In genomic region chr1:110195196-110195595, GRCh38 we compare ENCODE assay signal across 41 cellular contexts. TPM values are rescaled to one million over a fixed set of nuclear protein-coding genes. Genes with fewer than 3 reads are reported as not detected.
"Had no signal": no experiment of that assay in that cellular context is flagged by ENCODE, and none has a peak within 500 bp of the region (broad histone marks: within the 10 kb centered on the region; RNA-seq: fewer than 3 reads in every experiment).

No MANE protein-coding gene starts in this region.

- H3K36me3 Mint-ChIP-seq: activated naive CD4-positive, alpha-beta T cell treated with anti-CD3 and anti-CD28 coated beads, Interleukin-2, amount 10 ng/mL, durations not matched to agents 7 days and 5 days; activated naive CD4-positive, alpha-beta T cell treated with anti-CD3 and anti-CD28 coated beads, Interleukin-2, amount 50 U/mL, for 24 hours; activated naive CD4-positive, alpha-beta T cell treated with anti-CD3 and anti-CD28 coated beads, Interleukin-2, amount 50 U/mL, for 72 hours; activated naive CD8-positive, alpha-beta T cell; activated naive CD8-positive, alpha-beta T cell treated with anti-CD3 and anti-CD28 coated beads for 36 hours; activated naive CD8-positive, alpha-beta T cell treated with anti-CD3 and anti-CD28 coated beads, Interleukin-2, amount 10 ng/mL, durations not matched to agents 7 days and 5 days; brain had no signal

- H3K9me3 ChIP-seq: adrenal gland, ascending aorta, body of pancreas, breast epithelium had no signal

- H3K4me3 Mint-ChIP-seq: activated naive CD4-positive, alpha-beta T cell treated with anti-CD3 and anti-CD28 coated beads for 36 hours; activated naive CD4-positive, alpha-beta T cell treated with anti-CD3 and anti-CD28 coated beads, Interleukin-2, amount 10 ng/mL, durations not matched to agents 7 days and 5 days; activated naive CD4-positive, alpha-beta T cell treated with anti-CD3 and anti-CD28 coated beads, Interleukin-2, amount 50 U/mL, for 24 hours; activated naive CD8-positive, alpha-beta T cell; activated naive CD8-positive, alpha-beta T cell treated with anti-CD3 and anti-CD28 coated beads for 36 hours; activated naive CD8-positive, alpha-beta T cell treated with anti-CD3 and anti-CD28 coated beads, Interleukin-2, amount 10 ng/mL, durations not matched to agents 7 days and 5 days; activated naive CD8-positive, alpha-beta T cell treated with anti-CD3 and anti-CD28 coated beads, Interleukin-2, amount 50 U/mL, for 24 hours; activated T-cell treated with anti-CD3 and anti-CD28 coated beads, Interleukin-2, amount 50 U/mL, for 24 hours; activated T-cell treated with anti-CD3 and anti-CD28 coated beads, Interleukin-2, amount 50 U/mL, for 4 hours; activated T-cell treated with anti-CD3 and anti-CD28 coated beads, Interleukin-2, amount 50 U/mL, for 72 hours; activated T-helper 1 cell treated with anti-CD3 and anti-CD28 coated beads, Interleukin-12 subunit alpha, Interleukin-12 subunit beta, Interleukin-2, Interleukin-4 antibody, amounts not matched to agents 30 ng/mL and 10 ng/mL and 1 ng/mL, durations not matched to agents 14 hours and 24 hours and 36 hours; activated T-helper 17 cell treated with anti-CD3 and anti-CD28 coated beads, Interleukin-2, amount 50 U/mL, for 72 hours; brain; central memory CD8-positive, alpha-beta T cell had no signal

- H3K4me1 Mint-ChIP-seq: activated naive CD4-positive, alpha-beta T cell treated with anti-CD3 and anti-CD28 coated beads, Interleukin-2, amount 10 ng/mL, durations not matched to agents 7 days and 5 days; activated naive CD4-positive, alpha-beta T cell treated with anti-CD3 and anti-CD28 coated beads, Interleukin-2, amount 50 U/mL, for 24 hours had no signal

- H3K9me3 Mint-ChIP-seq: activated naive CD4-positive, alpha-beta T cell treated with anti-CD3 and anti-CD28 coated beads for 36 hours; activated naive CD4-positive, alpha-beta T cell treated with anti-CD3 and anti-CD28 coated beads, Interleukin-2, amount 10 ng/mL, durations not matched to agents 7 days and 5 days; activated naive CD4-positive, alpha-beta T cell treated with anti-CD3 and anti-CD28 coated beads, Interleukin-2, amount 50 U/mL, for 24 hours; activated naive CD4-positive, alpha-beta T cell treated with anti-CD3 and anti-CD28 coated beads, Interleukin-2, amount 50 U/mL, for 72 hours; activated naive CD8-positive, alpha-beta T cell treated with anti-CD3 and anti-CD28 coated beads for 36 hours; activated naive CD8-positive, alpha-beta T cell treated with anti-CD3 and anti-CD28 coated beads, Interleukin-2, amount 10 ng/mL, durations not matched to agents 7 days and 5 days; activated naive CD8-positive, alpha-beta T cell treated with anti-CD3 and anti-CD28 coated beads, Interleukin-2, amount 50 U/mL, for 24 hours; activated T-cell treated with anti-CD3 and anti-CD28 coated beads, Interleukin-2, amount 50 U/mL, for 24 hours; activated T-cell treated with anti-CD3 and anti-CD28 coated beads, Interleukin-2, amount 50 U/mL, for 4 hours; activated T-cell treated with anti-CD3 and anti-CD28 coated beads, Interleukin-2, amount 50 U/mL, for 72 hours; activated T-helper 1 cell treated with anti-CD3 and anti-CD28 coated beads, Interleukin-12 subunit alpha, Interleukin-12 subunit beta, Interleukin-2, Interleukin-4 antibody, amounts not matched to agents 30 ng/mL and 10 ng/mL and 1 ng/mL, durations not matched to agents 14 hours and 24 hours and 36 hours; activated T-helper 17 cell treated with anti-CD3 and anti-CD28 coated beads, Interleukin-2, amount 50 U/mL, for 72 hours; activated T-helper 2 cell treated with anti-CD3 and anti-CD28 coated beads, Interferon-gamma antibody, Interleukin-2, Interleukin-4, amounts not matched to agents 10 μg/mL and 5 μg/mL and 100 μg/mL, durations not matched to agents 14 hours and 24 hours and 36 hours; brain; central memory CD8-positive, alpha-beta T cell had no signal

- ATAC-seq: activated naive CD4-positive, alpha-beta T cell treated with anti-CD3 and anti-CD28 coated beads, Interleukin-2, amount 50 U/mL, for 72 hours; activated naive CD8-positive, alpha-beta T cell treated with anti-CD3 and anti-CD28 coated beads, Interleukin-2, amount 50 U/mL, for 24 hours; activated T-cell treated with anti-CD3 and anti-CD28 coated beads, Interleukin-2, amount 50 U/mL, for 4 hours; activated T-cell treated with anti-CD3 and anti-CD28 coated beads, Interleukin-2, amount 50 U/mL, for 72 hours; activated T-helper 17 cell treated with anti-CD3 and anti-CD28 coated beads, Interleukin-2, amount 50 U/mL, for 72 hours; body of pancreas had no signal

- H3K27me3 Mint-ChIP-seq: activated naive CD4-positive, alpha-beta T cell treated with anti-CD3 and anti-CD28 coated beads, Interleukin-2, amount 50 U/mL, for 24 hours; activated naive CD8-positive, alpha-beta T cell; activated naive CD8-positive, alpha-beta T cell treated with anti-CD3 and anti-CD28 coated beads for 36 hours; activated naive CD8-positive, alpha-beta T cell treated with anti-CD3 and anti-CD28 coated beads, Interleukin-2, amount 10 ng/mL, durations not matched to agents 7 days and 5 days; activated naive CD8-positive, alpha-beta T cell treated with anti-CD3 and anti-CD28 coated beads, Interleukin-2, amount 50 U/mL, for 24 hours; activated T-cell treated with anti-CD3 and anti-CD28 coated beads, Interleukin-2, amount 50 U/mL, for 24 hours had no signal

- H3K27ac Mint-ChIP-seq: activated naive CD4-positive, alpha-beta T cell treated with anti-CD3 and anti-CD28 coated beads for 36 hours; activated naive CD4-positive, alpha-beta T cell treated with anti-CD3 and anti-CD28 coated beads, Interleukin-2, amount 10 ng/mL, durations not matched to agents 7 days and 5 days; activated naive CD4-positive, alpha-beta T cell treated with anti-CD3 and anti-CD28 coated beads, Interleukin-2, amount 50 U/mL, for 24 hours; activated naive CD8-positive, alpha-beta T cell; activated naive CD8-positive, alpha-beta T cell treated with anti-CD3 and anti-CD28 coated beads for 36 hours; activated naive CD8-positive, alpha-beta T cell treated with anti-CD3 and anti-CD28 coated beads, Interleukin-2, amount 10 ng/mL, durations not matched to agents 7 days and 5 days; activated naive CD8-positive, alpha-beta T cell treated with anti-CD3 and anti-CD28 coated beads, Interleukin-2, amount 50 U/mL, for 24 hours; activated T-cell treated with anti-CD3 and anti-CD28 coated beads, Interleukin-2, amount 50 U/mL, for 24 hours; activated T-cell treated with anti-CD3 and anti-CD28 coated beads, Interleukin-2, amount 50 U/mL, for 72 hours; activated T-helper 1 cell treated with anti-CD3 and anti-CD28 coated beads, Interleukin-12 subunit alpha, Interleukin-12 subunit beta, Interleukin-2, Interleukin-4 antibody, amounts not matched to agents 30 ng/mL and 10 ng/mL and 1 ng/mL, durations not matched to agents 14 hours and 24 hours and 36 hours; activated T-helper 17 cell treated with anti-CD3 and anti-CD28 coated beads, Interleukin-2, amount 50 U/mL, for 72 hours; activated T-helper 2 cell treated with anti-CD3 and anti-CD28 coated beads, Interferon-gamma antibody, Interleukin-2, Interleukin-4, amounts not matched to agents 10 μg/mL and 5 μg/mL and 100 μg/mL, durations not matched to agents 14 hours and 24 hours and 36 hours; brain had no signal

- H3K27ac ChIP-seq: adrenal gland, ascending aorta, body of pancreas, brain microvascular endothelial cell, breast epithelium, cardiac muscle cell had no signal

- H3K27me3 ChIP-seq: adrenal gland, ascending aorta, body of pancreas, brain microvascular endothelial cell, breast epithelium had no signal

- H3K4me1 ChIP-seq: adrenal gland, breast epithelium had no signal

- H3K4me3 ChIP-seq: adrenal gland, ascending aorta, body of pancreas, breast epithelium, cardiac muscle cell had no signal

- H3K36me3 ChIP-seq: adrenal gland, ascending aorta, brain microvascular endothelial cell, breast epithelium, cardiac muscle cell had no signal

- FAIRE-seq: astrocyte, bronchial epithelial cell had no signal

- DNase-seq: activated effector memory CD4-positive, alpha-beta T cell treated with anti-CD3 and anti-CD28 coated beads, Interleukin-2, amount 50 U/mL, for 16 hours; activated effector memory CD4-positive, alpha-beta T cell treated with Interleukin-2 at 50 U/mL for 16 hours; activated gamma-delta T cell; activated gamma-delta T cell treated with Interleukin-2 at 50 U/mL for 16 hours; activated naive CD4-positive, alpha-beta T cell; activated naive CD4-positive, alpha-beta T cell treated with anti-CD3 and anti-CD28 coated beads for 36 hours; activated naive CD4-positive, alpha-beta T cell treated with anti-CD3 and anti-CD28 coated beads, Interleukin-2, amount 10 ng/mL, durations not matched to agents 7 days and 5 days; activated naive CD4-positive, alpha-beta T cell treated with anti-CD3 and anti-CD28 coated beads, Interleukin-2, amount 50 U/mL, for 16 hours; activated naive CD4-positive, alpha-beta T cell treated with Interleukin-2 at 50 U/mL for 16 hours; activated naive CD8-positive, alpha-beta T cell treated with anti-CD3 and anti-CD28 coated beads for 36 hours; activated naive CD8-positive, alpha-beta T cell treated with anti-CD3 and anti-CD28 coated beads, Interleukin-2, amount 10 ng/mL, durations not matched to agents 7 days and 5 days; activated naive CD8-positive, alpha-beta T cell treated with anti-CD3 and anti-CD28 coated beads, Interleukin-2, amount 50 U/mL, for 24 hours; activated T-cell treated with anti-CD3 and anti-CD28 coated beads for 4 hours; activated T-cell treated with anti-CD3 and anti-CD28 coated beads, Interleukin-2, amount 50 U/mL, for 1 hour; activated T-cell treated with anti-CD3 and anti-CD28 coated beads, Interleukin-2, amount 50 U/mL, for 24 hours; activated T-cell treated with anti-CD3 and anti-CD28 coated beads, Interleukin-2, amount 50 U/mL, for 4 hours; activated T-cell treated with anti-CD3 and anti-CD28 coated beads, Interleukin-2, amount 50 U/mL, for 48 hours; activated T-cell treated with anti-CD3 and anti-CD28 coated beads, Interleukin-2, amount 50 U/mL, for 72 hours; adrenal gland; amniotic stem cell; amygdala; anterior cingulate cortex; aorta; body of pancreas; brain microvascular endothelial cell; caudate nucleus; central memory CD4-positive, alpha-beta T cell; cerebellar nuclear complex had no signal

RNA-seq across cellular contexts. Expression of gene SLC6A17, which starts 44.9 kb away (rescaled TPM):
- total RNA-seq: activated naive CD8-positive, alpha-beta T cell treated with anti-CD3 and anti-CD28 coated beads, Interleukin-2, amount 10 ng/mL, durations not matched to agents 7 days and 5 days; activated T-helper 17 cell treated with anti-CD3 and anti-CD28 coated beads, Interleukin-2, amount 50 U/mL, for 72 hours had no signal
- polyA plus RNA-seq: cardiac muscle cell had no signal
